18 cellular contexts compared by ENCODE assay signal in genomic region chr2:6846540-6846939, GRCh38. TPM values are rescaled to one million over a fixed set of nuclear protein-coding genes. Genes with fewer than 3 reads are reported as not detected.
A peak's percentile ranks its signal among the peaks of the same experiment; 100 is the strongest.
DNase-seq lines count a peak whose midpoint lies in the region; ATAC-seq lines count a peak whose summit lies in the region.
"Had no signal": no experiment of that assay in that cellular context is flagged by ENCODE, and none has a peak within 500 bp of the region (broad histone marks: within the 10 kb centered on the region; RNA-seq: fewer than 3 reads in every experiment).

No MANE protein-coding gene starts in this region.

- no peaks in the 10 kb centered on the region for H3K27me3 Mint-ChIP-seq in activated naive CD8-positive, alpha-beta T cell treated with anti-CD3 and anti-CD28 coated beads, Interleukin-2, amount 10 ng/mL, durations not matched to agents 7 days and 5 days
- no peaks in the 10 kb centered on the region for H3K27me3 Mint-ChIP-seq in activated naive CD8-positive, alpha-beta T cell treated with anti-CD3 and anti-CD28 coated beads for 36 hours
- H3K27me3 Mint-ChIP-seq: CD4-positive, alpha-beta memory T cell had no signal

- no peak for ATAC-seq in activated naive CD8-positive, alpha-beta T cell treated with anti-CD3 and anti-CD28 coated beads, Interleukin-2, amount 10 ng/mL, durations not matched to agents 7 days and 5 days (ENCODE audit: low read depth)
- ATAC-seq: GM23338 had no signal

- DNase-seq in activated naive CD8-positive, alpha-beta T cell treated with anti-CD3 and anti-CD28 coated beads, Interleukin-2, amount 10 ng/mL, durations not matched to agents 7 days and 5 days, result no peak
- DNase-seq in activated naive CD8-positive, alpha-beta T cell treated with anti-CD3 and anti-CD28 coated beads for 36 hours, result no peak
- DNase-seq in M059J (ENCODE audit: low read depth), result peak; percentile 20
- DNase-seq in amniotic epithelial cell (ENCODE audit: low read depth), result peak; percentile 16
- DNase-seq in NK-92 treated with Interleukin-12 subunit alpha and Interleukin-12 subunit beta, amount 100 ng/mL, for 24 hours (lab: John Stamatoyannopoulos, UW), result no peak
- DNase-seq in germinal center (ENCODE audit: low spot score), result no peak
- no peak for DNase-seq in NCI-H226
- DNase-seq: C1 segment of cervical spinal cord; CD4-positive, alpha-beta memory T cell; COR-L47; DMS79 treated with DMSO at 0.1 percent for 48 hours; GF-D8; HFFc6 had no signal

- no peaks in the 10 kb centered on the region for H3K4me1 ChIP-seq in subcutaneous abdominal adipose tissue (ENCODE audit: control insufficient read depth in 5 of 5, insufficient read depth in 5 of 5, low read length in 5 of 5)
- H3K4me1 ChIP-seq: HAP-1 had no signal

- H3K9ac ChIP-seq in subcutaneous abdominal adipose tissue (ENCODE audit: low read length in 5 of 5), result no peak overlapping the region

- no peak overlapping the region for H3K4me3 Mint-ChIP-seq in activated naive CD8-positive, alpha-beta T cell treated with anti-CD3 and anti-CD28 coated beads, Interleukin-2, amount 10 ng/mL, durations not matched to agents 7 days and 5 days
- no peak overlapping the region for H3K4me3 Mint-ChIP-seq in activated naive CD8-positive, alpha-beta T cell treated with anti-CD3 and anti-CD28 coated beads for 36 hours
- H3K4me3 Mint-ChIP-seq: CD4-positive, alpha-beta memory T cell; GM23338; HFFc6 had no signal

- H3K36me3 ChIP-seq in subcutaneous abdominal adipose tissue (ENCODE audit: control insufficient read depth in 5 of 5, insufficient read depth in 5 of 5, low read length in 5 of 5), result peaks cover 18 to 36% (median 31%) of the 10 kb centered on the region in 5 donors
- H3K36me3 ChIP-seq: HAP-1 had no signal

- peaks cover 66 to 96% (median 80%) of the 10 kb centered on the region in 5 donors for H3K9me3 ChIP-seq in subcutaneous abdominal adipose tissue (ENCODE audit: control insufficient read depth in 5 of 5, low read length in 5 of 5)

- POLR2A ChIA-PET in activated naive CD8-positive, alpha-beta T cell treated with anti-CD3 and anti-CD28 coated beads, Interleukin-2, amount 10 ng/mL, durations not matched to agents 7 days and 5 days (lab: Charles Lee), result interaction anchor here (1.7 to 2.7 kb wide), 3 partner anchors 11 to 19 kb away, joined by 5 to 9 read pairs (median 5); partner anchors contain the start of gene CMPK2

- peaks cover 17% of the 10 kb centered on the region for H3K9me3 Mint-ChIP-seq in activated naive CD8-positive, alpha-beta T cell treated with anti-CD3 and anti-CD28 coated beads, Interleukin-2, amount 10 ng/mL, durations not matched to agents 7 days and 5 days
- H3K9me3 Mint-ChIP-seq in activated naive CD8-positive, alpha-beta T cell treated with anti-CD3 and anti-CD28 coated beads for 36 hours, result peaks cover 57% of the 10 kb centered on the region

- no peaks in the 10 kb centered on the region for H3K27me3 ChIP-seq in subcutaneous abdominal adipose tissue (ENCODE audit: control insufficient read depth in 5 of 5, insufficient read depth in 4 of 5, low read length in 5 of 5)

- H3K27ac Mint-ChIP-seq in activated naive CD8-positive, alpha-beta T cell treated with anti-CD3 and anti-CD28 coated beads, Interleukin-2, amount 10 ng/mL, durations not matched to agents 7 days and 5 days, result peak overlapping the region; percentile 38
- H3K27ac Mint-ChIP-seq in activated naive CD8-positive, alpha-beta T cell treated with anti-CD3 and anti-CD28 coated beads for 36 hours, result no peak overlapping the region
- H3K27ac Mint-ChIP-seq: CD4-positive, alpha-beta memory T cell; GM23338; HFFc6 had no signal

- peak overlapping the region in 3 of 5 donors; percentile 1 to 28 (median 22) for H3K4me3 ChIP-seq in subcutaneous abdominal adipose tissue (ENCODE audit: low read depth in 1 of 5, low read length in 5 of 5)
- H3K4me3 ChIP-seq: GM23338, HAP-1 had no signal

- peaks cover 31% of the 10 kb centered on the region for H3K4me1 Mint-ChIP-seq in activated naive CD8-positive, alpha-beta T cell treated with anti-CD3 and anti-CD28 coated beads, Interleukin-2, amount 10 ng/mL, durations not matched to agents 7 days and 5 days
- peaks cover 6% of the 10 kb centered on the region for H3K4me1 Mint-ChIP-seq in activated naive CD8-positive, alpha-beta T cell treated with anti-CD3 and anti-CD28 coated beads for 36 hours
- H3K4me1 Mint-ChIP-seq: CD4-positive, alpha-beta memory T cell; GM23338 had no signal

- H3K36me3 Mint-ChIP-seq in activated naive CD8-positive, alpha-beta T cell treated with anti-CD3 and anti-CD28 coated beads, Interleukin-2, amount 10 ng/mL, durations not matched to agents 7 days and 5 days, result peaks cover 86% of the 10 kb centered on the region
- peaks cover 65% of the 10 kb centered on the region for H3K36me3 Mint-ChIP-seq in activated naive CD8-positive, alpha-beta T cell treated with anti-CD3 and anti-CD28 coated beads for 36 hours

- no peak overlapping the region for H3K27ac ChIP-seq in subcutaneous abdominal adipose tissue (ENCODE audit: low read depth, low read length)
- H3K27ac ChIP-seq: 22Rv1 had no signal

RNA-seq across cellular contexts. Expression of gene CMPK2, which starts 19.2 kb away (rescaled TPM):
- total RNA-seq in activated naive CD8-positive, alpha-beta T cell treated with anti-CD3 and anti-CD28 coated beads, Interleukin-2, amount 10 ng/mL, durations not matched to agents 7 days and 5 days, result 100 to 1,000 TPM; 102 to 106 TPM
- total RNA-seq in activated naive CD8-positive, alpha-beta T cell treated with anti-CD3 and anti-CD28 coated beads for 36 hours, result 10 to 100 TPM; 11.8 to 13.2 TPM
- total RNA-seq in M059J (2014; rRNA removed; shearing (Covaris generic)), result 107 and 134 TPM in 2 replicates
- total RNA-seq: G401, HFFc6 had no signal

RNA-seq across cellular contexts. Expression of gene RSAD2, which starts 31.0 kb away (rescaled TPM):
- total RNA-seq in activated naive CD8-positive, alpha-beta T cell treated with anti-CD3 and anti-CD28 coated beads, Interleukin-2, amount 10 ng/mL, durations not matched to agents 7 days and 5 days, result 100 to 1,000 TPM; 104 to 105 TPM
- total RNA-seq in activated naive CD8-positive, alpha-beta T cell treated with anti-CD3 and anti-CD28 coated beads for 36 hours, result 10 to 100 TPM in 1 of 2 experiments, 1 to 10 TPM in 1; 9.2 to 10.0 TPM
- total RNA-seq in M059J (2014; rRNA removed; shearing (Covaris generic)), result 117 and 157 TPM in 2 replicates
- total RNA-seq: G401, HFFc6 had no signal

Comparison
In these comparisons a context has a peak if more than half of its experiments do, and no peak if none do; other contexts are left out.
1. RNA of gene RSAD2, which starts 31.0 kb away (total RNA-seq): 117 to 157 TPM in M059J and 104 to 105 TPM in activated naive CD8-positive, alpha-beta T cell treated with anti-CD3 and anti-CD28 coated beads, Interleukin-2, amount 10 ng/mL, durations not matched to agents 7 days and 5 days; 9.2 to 10.0 TPM in activated naive CD8-positive, alpha-beta T cell treated with anti-CD3 and anti-CD28 coated beads for 36 hours; every median in the first group is over 4 times any median in the second.
2. DNase-seq: peak in M059J (single experiment) and amniotic epithelial cell (single experiment); none in activated naive CD8-positive, alpha-beta T cell treated with anti-CD3 and anti-CD28 coated beads, Interleukin-2, amount 10 ng/mL, durations not matched to agents 7 days and 5 days (single experiment), activated naive CD8-positive, alpha-beta T cell treated with anti-CD3 and anti-CD28 coated beads for 36 hours (single experiment), NK-92 treated with Interleukin-12 subunit alpha and Interleukin-12 subunit beta, amount 100 ng/mL, for 24 hours (single experiment), germinal center (single experiment) and NCI-H226 (single experiment).